9 cellular contexts compared by ENCODE assay signal in the genomic region with DNA sequence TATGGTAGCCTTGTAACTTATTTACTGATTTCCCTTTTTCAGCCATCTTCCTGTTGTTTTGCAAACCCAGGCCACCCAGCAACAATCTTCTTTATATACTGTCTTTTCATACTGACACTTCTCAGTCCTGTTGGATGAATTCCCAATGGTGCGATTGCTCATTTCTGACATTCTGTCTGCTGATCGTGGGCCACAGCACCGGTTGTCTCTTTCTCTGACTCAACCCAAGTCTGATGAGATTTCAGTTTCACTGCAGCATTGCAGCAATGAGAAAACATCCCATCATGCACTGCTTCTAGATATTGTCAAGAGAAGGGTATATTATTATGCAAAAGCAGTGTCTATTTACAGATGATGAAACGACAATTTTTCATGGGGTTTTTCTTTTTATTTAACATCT.
DNase-seq lines count a peak whose midpoint lies in the region; ATAC-seq and TF ChIP-seq lines count a peak whose summit lies in the region.
"Had no signal": no experiment of that assay in that cellular context is flagged by ENCODE, and none has a peak within 500 bp of the region (broad histone marks: within the 10 kb centered on the region; RNA-seq: fewer than 3 reads in every experiment).

No MANE protein-coding gene starts in this region.

- TF ChIP-seq CTCF in fibroblast of pulmonary artery (IDR thresholded peaks at IDR 0.05; ENCODE audit: low read length, missing control alignments) = no peak

- H3K4me3 ChIP-seq in fibroblast of pulmonary artery (replicated peaks; ENCODE audit: low read depth, low read length) = no peak overlapping the region
- H3K4me3 ChIP-seq: SK-N-MC had no signal

- ATAC-seq in GM18498 (IDR thresholded peaks at IDR 0.05; ENCODE audit: unreplicated experiment) = peak; percentile 83
- peak; percentile 86 for ATAC-seq in GM21526 (IDR thresholded peaks at IDR 0.05; ENCODE audit: low FRiP score, unreplicated experiment)
- peak; percentile 75 for ATAC-seq in HG03469 (IDR thresholded peaks at IDR 0.05; ENCODE audit: unreplicated experiment)

- DNase-seq in fibroblast of pulmonary artery (ENCODE audit: low read depth) = peak; percentile 60
- no peak for DNase-seq in midbrain (lab: John Stamatoyannopoulos, UW)
- no peak for DNase-seq in HUDEP-2 (lab: John Stamatoyannopoulos, UW; ENCODE audit: unreplicated experiment in 76 of 76)
- no peak for DNase-seq in H4 (ENCODE audit: low spot score)
- no peak for DNase-seq in NCI-H1694 (lab: John Stamatoyannopoulos, UW)
